In genomic region chr7:123635551-123636359, GRCh38 we compare ENCODE assay signal across 2 cellular contexts.
TF ChIP-seq lines count a peak whose summit lies in the region.

No MANE protein-coding gene starts in this region.

TF ChIP-seq in IMR-90, 13 proteins besides CTCF, POLR2A, EP300 and RAD21:
- TF ChIP-seq RFX5 (IDR thresholded peaks at IDR 0.05; ENCODE audit: low read depth, low read length): no peak
- peak; percentile 71 for TF ChIP-seq SMC3 (IDR thresholded peaks at IDR 0.05; ENCODE audit: low read depth, low read length)

TF ChIP-seq in HepG2, 621 proteins besides CTCF, POLR2A, EP300 and RAD21:
- TF ChIP-seq STAG1 (CRISPR knock-in tag; IDR thresholded peaks at IDR 0.05): peak; percentile 80
- TF ChIP-seq ZSCAN31 (CRISPR knock-in tag; IDR thresholded peaks at IDR 0.05; ENCODE audit: low read depth): no peak
- TF ChIP-seq ZNF362 (CRISPR knock-in tag; IDR thresholded peaks at IDR 0.05; ENCODE audit: borderline replicate concordance): peak; percentile 42; the same call in 1 of the 2 replicates
- peak; percentile 63 for TF ChIP-seq SMC3 (IDR thresholded peaks at IDR 0.05; ENCODE audit: low read length)
